ENCODE assay signal across 2 cellular contexts in genomic region chr4:52883183-52883621, GRCh38.
TF ChIP-seq lines count a peak whose summit lies in the region.

No MANE protein-coding gene starts in this region.

TF ChIP-seq in GM23338, 12 proteins besides CTCF, POLR2A, EP300 and RAD21:
- TF ChIP-seq EZH2 (IDR thresholded peaks at IDR 0.05; ENCODE audit: low read depth, unreplicated experiment) = no peak
- TF ChIP-seq REST (IDR thresholded peaks at IDR 0.05; ENCODE audit: unreplicated experiment) = no peak
- peak; percentile 85 for TF ChIP-seq ZNF462 (CRISPR knock-in tag; IDR thresholded peaks at IDR 0.05)

TF ChIP-seq in WTC11, 78 proteins besides CTCF, POLR2A, EP300 and RAD21:
- no peak for TF ChIP-seq ZNF423 (CRISPR knock-in tag; IDR thresholded peaks at IDR 0.05)
- peak; percentile 22; the same call in 1 of the 2 replicates for TF ChIP-seq ETV6 (CRISPR knock-in tag; IDR thresholded peaks at IDR 0.05)
- no peak for TF ChIP-seq ZSCAN18 (CRISPR knock-in tag; IDR thresholded peaks at IDR 0.05)
- TF ChIP-seq CBFB (CRISPR knock-in tag; IDR thresholded peaks at IDR 0.05; ENCODE audit: low read depth) = no peak
- no peak for TF ChIP-seq FOXP1 (CRISPR knock-in tag; IDR thresholded peaks at IDR 0.05; ENCODE audit: borderline replicate concordance)
- TF ChIP-seq EMX1 (CRISPR knock-in tag; IDR thresholded peaks at IDR 0.05) = no peak
